In the genomic region with DNA sequence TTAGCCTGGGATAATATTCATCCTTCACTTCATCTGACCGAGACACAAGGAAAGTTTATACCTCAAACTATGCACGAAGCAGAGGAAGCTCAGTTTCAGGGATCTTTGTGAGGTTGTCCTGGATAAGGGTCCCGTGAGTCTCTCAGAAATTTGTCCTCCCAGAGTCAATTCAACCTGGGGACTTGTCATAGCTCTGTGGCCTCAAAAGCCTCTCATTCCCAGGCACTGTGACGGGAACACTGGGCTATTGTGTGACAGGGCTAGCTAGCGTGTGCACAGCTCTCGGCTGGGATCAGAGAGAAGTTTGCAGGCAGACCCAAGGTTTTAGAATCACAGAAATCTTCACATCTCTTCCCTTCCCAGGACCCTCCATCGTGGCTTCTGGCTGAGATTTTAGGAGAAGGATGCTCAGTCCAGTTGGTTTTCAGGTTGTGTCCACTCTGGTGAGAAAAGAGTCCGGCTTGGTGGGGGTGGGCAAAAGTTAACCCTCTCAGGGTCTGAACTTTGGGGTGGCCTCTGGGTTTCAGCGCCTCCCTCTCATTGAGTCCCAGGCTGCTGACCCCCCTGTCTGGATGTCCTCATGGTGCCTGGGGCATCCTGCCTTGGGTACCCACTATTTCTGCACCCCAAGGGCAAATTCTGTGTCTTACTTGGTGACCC, we compare ENCODE assay signal across 12 cellular contexts. TPM values are rescaled to one million over a fixed set of nuclear protein-coding genes. Genes with fewer than 3 reads are reported as not detected.
DNase-seq lines count a peak whose midpoint lies in the region; ATAC-seq and TF ChIP-seq lines count a peak whose summit lies in the region.
"Had no signal": no experiment of that assay in that cellular context is flagged by ENCODE, and none has a peak within 500 bp of the region (broad histone marks: within the 10 kb centered on the region; RNA-seq: fewer than 3 reads in every experiment).

No MANE protein-coding gene starts in this region.

- no peak for TF ChIP-seq CTCF in heart right ventricle (IDR thresholded peaks at IDR 0.05)
- TF ChIP-seq CTCF in gastroesophageal sphincter (IDR thresholded peaks at IDR 0.05) = no peak
- TF ChIP-seq CTCF in upper lobe of right lung (IDR thresholded peaks at IDR 0.05) = no peak
- TF ChIP-seq CTCF in GM20000 (IDR thresholded peaks at IDR 0.05; ENCODE audit: extremely low read depth, missing control alignments) = no peak

- H3K4me1 ChIP-seq in heart right ventricle = peaks cover 0 to 70% (median 46%) of the 10 kb centered on the region in 9 donors
- peaks cover 15 to 92% (median 32%) of the 10 kb centered on the region in 3 donors for H3K4me1 ChIP-seq in gastroesophageal sphincter
- peaks cover 43% of the 10 kb centered on the region for H3K4me1 ChIP-seq in upper lobe of right lung

- H3K27me3 ChIP-seq in heart right ventricle (no peaks in the 10 kb centered on the region), gastroesophageal sphincter (no peaks in the 10 kb centered on the region), upper lobe of right lung (no peaks in the 10 kb centered on the region)

- H3K9me3 ChIP-seq in heart right ventricle = no peaks in the 10 kb centered on the region
- H3K9me3 ChIP-seq in gastroesophageal sphincter = no peaks in the 10 kb centered on the region
- no peaks in the 10 kb centered on the region for H3K9me3 ChIP-seq in upper lobe of right lung

- intact Hi-C loops in heart right ventricle (cut with DNase I) (no loop called here), Right ventricle myocardium inferior (cut with DNase I) (no loop called here), upper lobe of right lung (cut with DNase I) (no loop called here)

- H3K4me3 ChIP-seq in heart right ventricle (peak overlapping the region in 3 of 10 donors; percentile 1 to 15 (median 11)), gastroesophageal sphincter (peak overlapping the region; percentile 25 to 43), upper lobe of right lung (no peak overlapping the region)

- TF ChIP-seq EP300 in gastroesophageal sphincter (IDR thresholded peaks at IDR 0.05) = no peak

- no peaks in the 10 kb centered on the region for H3K36me3 ChIP-seq in heart right ventricle
- no peaks in the 10 kb centered on the region for H3K36me3 ChIP-seq in gastroesophageal sphincter
- no peaks in the 10 kb centered on the region for H3K36me3 ChIP-seq in upper lobe of right lung

- DNase-seq in heart right ventricle = no peak
- no peak for DNase-seq in Right ventricle myocardium inferior (ENCODE audit: missing footprints)
- DNase-seq in occipital lobe (lab: John Stamatoyannopoulos, UW) = peak; percentile 16
- DNase-seq in upper lobe of right lung = peak; percentile 33
- no peak for DNase-seq in GM20000 (ENCODE audit: low spot score)
- no peak for DNase-seq in activated T-cell treated with anti-CD3 and anti-CD28 coated beads for 4 hours
- DNase-seq: activated CD4-positive, alpha-beta T cell treated with anti-CD3 and anti-CD28 coated beads, Interleukin-2, amount 50 U/mL, for 48 hours; KBM-7; NCI-H2029; T-helper 1 cell had no signal

- ATAC-seq in heart right ventricle (no peak), Right ventricle myocardium inferior (no peak), gastroesophageal sphincter (peak; percentile 22), upper lobe of right lung (no peak), GM19035 (IDR thresholded peaks at IDR 0.05; ENCODE audit: unreplicated experiment) (no peak)

- peak in 1 of 2 donors; percentile 12 for TF ChIP-seq POLR2A in gastroesophageal sphincter (IDR thresholded peaks at IDR 0.05)

- WGBS in heart right ventricle, 2 donors = 66 to 69% methylated on average over 9 of the region's 9 CpGs
- WGBS in gastroesophageal sphincter (ENCODE audit: low coverage in 1 of 2), 2 donors = 0 to 21% methylated on average over 3 to 5 of the region's 9 CpGs

- H3K27ac ChIP-seq in heart right ventricle (peak overlapping the region in 9 of 10 donors; percentile 62 to 92 (median 82)), gastroesophageal sphincter (peak overlapping the region; percentile 78 to 93 (median 88)), upper lobe of right lung (peak overlapping the region; percentile 70)

RNA-seq across cellular contexts. Expression of a gene that starts 20.4 kb away (rescaled TPM):
- total RNA-seq in heart right ventricle (10 to 100 TPM in 6 of 10 donors, 1 to 10 TPM in 4; 8.5 to 22.6 (median 11.0) TPM), Right ventricle myocardium inferior (19.0 TPM), gastroesophageal sphincter (100 to 1,000 TPM in 1 of 4 donors, 10 to 100 TPM in 3; 78.2 to 139 (median 92.8) TPM), occipital lobe (71.6 TPM), upper lobe of right lung (55.2 TPM)
- 1 to 10 TPM; 7.6 to 7.7 TPM for polyA plus RNA-seq in heart right ventricle

Comparison
In these comparisons a context has a peak if more than half of its experiments do, and no peak if none do; other contexts are left out.
1. DNase-seq: peak in occipital lobe (single experiment) and upper lobe of right lung (single experiment); none in heart right ventricle (0 of 2), Right ventricle myocardium inferior (single experiment), GM20000 (single experiment) and activated T-cell treated with anti-CD3 and anti-CD28 coated beads for 4 hours (single experiment).
2. Peak in every context shown above with its lines, with median percentiles within 50 percentile points of each other: H3K27ac ChIP-seq.